In genomic region chr1:147712605-147713004, GRCh38 we compare ENCODE assay signal across 35 cellular contexts. TPM values are rescaled to one million over a fixed set of nuclear protein-coding genes. Genes with fewer than 3 reads are reported as not detected.
DNase-seq lines count a peak whose midpoint lies in the region; ATAC-seq and TF ChIP-seq lines count a peak whose summit lies in the region.
"Had no signal": no experiment of that assay in that cellular context is flagged by ENCODE, and none has a peak within 500 bp of the region (broad histone marks: within the 10 kb centered on the region; RNA-seq: fewer than 3 reads in every experiment).

No MANE protein-coding gene starts in this region.

- intact Hi-C loops in PC-3 (cut with micrococcal nuclease) = loop anchor here (10.0 kb wide), 1 partner anchor 198 kb away; no protein-coding TSS in a partner anchor

- peak; percentile 64 for DNase-seq in COLO829 (ENCODE audit: low spot score)
- no peak for DNase-seq in PC-3
- DNase-seq in foreskin melanocyte = peak; percentile 73
- DNase-seq in effector memory CD4-positive, alpha-beta T cell = no peak
- DNase-seq in NCI-H446 (lab: John Stamatoyannopoulos, UW) = no peak
- no peak for DNase-seq in hepatic stellate cell (ENCODE audit: low spot score)
- DNase-seq: 8988T; ACHN; AML-193; BE2C; C1 segment of cervical spinal cord; Caco-2; Calu3; CD4-positive, alpha-beta memory T cell; CD4-positive, alpha-beta T cell; CD4-positive, CD25-positive, alpha-beta regulatory T cell; CD8-positive, alpha-beta memory T cell; CD8-positive, alpha-beta T cell; COR-L47; DMS 273 treated with DMSO at 0.1 percent for 48 hours; DMS153; DMS53; DMS79; DMS79 treated with DMSO at 0.1 percent for 48 hours; DND-41; EL had no signal

- no peak overlapping the region for H3K9ac ChIP-seq in PC-3 (ENCODE audit: low read length)
- H3K9ac ChIP-seq: BLaER1; BLaER1 treated with 17β-estradiol and CSF1 and Interleukin-3, amounts not matched to agents 10 nM and 100 nM had no signal

- H3K79me2 ChIP-seq in PC-3 (ENCODE audit: low read length) = no peaks in the 10 kb centered on the region

- no peak for TF ChIP-seq CTCF in PC-3 (conservative IDR thresholded peaks at IDR 0.05; ENCODE audit: low read depth, low read length)

- CTCF ChIA-PET in PC-3 (lab: Charles Lee) = no interaction called here

- H3K4me1 ChIP-seq in PC-3 (ENCODE audit: insufficient read depth, low read length) = peaks cover 25% of the 10 kb centered on the region
- H3K4me1 ChIP-seq in effector memory CD4-positive, alpha-beta T cell (ENCODE audit: control insufficient read depth, insufficient read depth, low read length, poor library complexity, severe bottlenecking) = peaks cover 10% of the 10 kb centered on the region
- H3K4me1 ChIP-seq: A549, BE2C, Caco-2 had no signal

- POLR2A ChIA-PET in PC-3 (lab: Charles Lee; ENCODE audit: unreplicated experiment) = interaction anchor here (0.6 kb wide), 2 partner anchors 9 to 106 kb away, joined by 3 read pairs; no protein-coding TSS in a partner anchor

- H3K27ac ChIP-seq in PC-3 (ENCODE audit: low read length) = no peak overlapping the region
- no peak overlapping the region for H3K27ac ChIP-seq in effector memory CD4-positive, alpha-beta T cell (ENCODE audit: insufficient read depth, low read length, poor library complexity, severe bottlenecking)
- H3K27ac ChIP-seq: 22Rv1; A549; BLaER1; BLaER1 treated with 17β-estradiol and CSF1 and Interleukin-3, amounts not matched to agents 10 nM and 100 nM; C4-2B had no signal

- no peak for ATAC-seq in PC-3
- ATAC-seq: A549; CD8-positive, alpha-beta T cell had no signal

- peak overlapping the region; percentile 9; the same call in 1 of the 2 replicates for H2AFZ ChIP-seq in PC-3 (ENCODE audit: low read length)

- H3K4me3 ChIP-seq in PC-3 (ENCODE audit: low read length) = no peak overlapping the region
- H3K4me3 ChIP-seq in effector memory CD4-positive, alpha-beta T cell (ENCODE audit: insufficient read depth, low read depth, low read length, poor library complexity, severe bottlenecking) = no peak overlapping the region
- H3K4me3 ChIP-seq: A549; BLaER1; BLaER1 treated with 17β-estradiol and CSF1 and Interleukin-3, amounts not matched to agents 10 nM and 100 nM had no signal

- no peaks in the 10 kb centered on the region for H3K27me3 ChIP-seq in PC-3 (ENCODE audit: low read length)
- H3K27me3 ChIP-seq in effector memory CD4-positive, alpha-beta T cell (replicated peaks; ENCODE audit: control insufficient read depth, insufficient read depth, low read length, poor library complexity, severe bottlenecking) = no peaks in the 10 kb centered on the region
- H3K27me3 ChIP-seq: BLaER1; BLaER1 treated with 17β-estradiol and CSF1 and Interleukin-3, amounts not matched to agents 10 nM and 100 nM had no signal

- no TSS peak for BruUV-seq in PC-3 (replicated peaks; lab: Mats Ljungman, UMichigan)

- H3F3A ChIP-seq in PC-3 (ENCODE audit: low read length, unreplicated experiment) = peaks cover 8% of the 10 kb centered on the region

- no peaks in the 10 kb centered on the region for H3K9me2 ChIP-seq in PC-3 (replicated peaks; ENCODE audit: low read length)

- H3K4me2 ChIP-seq in PC-3 (ENCODE audit: low read length) = no peak overlapping the region
- H3K4me2 ChIP-seq: A549; BLaER1; BLaER1 treated with 17β-estradiol and CSF1 and Interleukin-3, amounts not matched to agents 10 nM and 100 nM had no signal

- H4K20me1 ChIP-seq in PC-3 (ENCODE audit: low read length) = no peaks in the 10 kb centered on the region
- H4K20me1 ChIP-seq: BLaER1; BLaER1 treated with 17β-estradiol and CSF1 and Interleukin-3, amounts not matched to agents 10 nM and 100 nM had no signal

- H3K9me3 ChIP-seq in PC-3 (ENCODE audit: low read length) = no peaks in the 10 kb centered on the region
- H3K9me3 ChIP-seq in effector memory CD4-positive, alpha-beta T cell (ENCODE audit: control insufficient read depth, low read length) = no peaks in the 10 kb centered on the region
- H3K9me3 ChIP-seq: A549, BE2C, BLaER1, Caco-2 had no signal

- H3K36me3 ChIP-seq in PC-3 (ENCODE audit: low read depth, low read length) = no peaks in the 10 kb centered on the region
- H3K36me3 ChIP-seq in effector memory CD4-positive, alpha-beta T cell (ENCODE audit: control insufficient read depth, insufficient read depth, low read length) = no peaks in the 10 kb centered on the region
- H3K36me3 ChIP-seq: BE2C; BLaER1; BLaER1 treated with 17β-estradiol and CSF1 and Interleukin-3, amounts not matched to agents 10 nM and 100 nM had no signal

RNA-seq across cellular contexts. Expression of gene ACP6, which starts 42.3 kb away (rescaled TPM):
- total RNA-seq in PC-3 (2014; rRNA removed) = 51.2 and 58.2 TPM in 2 replicates

RNA-seq across cellular contexts. Expression of gene GJA5, which starts 47.8 kb away (rescaled TPM):
- total RNA-seq in PC-3 (2014; rRNA removed) = 1.1 and 2.0 TPM in 2 replicates
- total RNA-seq: A172; A673; B cell; Calu3; CD4-positive, alpha-beta memory T cell; CD4-positive, alpha-beta T cell; CD4-positive, CD25-positive, alpha-beta regulatory T cell; CD8-positive, alpha-beta memory T cell; CD8-positive, alpha-beta T cell; Daoy had no signal

Comparison
In these comparisons a context has a peak if more than half of its experiments do, and no peak if none do; other contexts are left out.
1. DNase-seq: peak in COLO829 (single experiment) and foreskin melanocyte (single experiment); none in PC-3 (single experiment), effector memory CD4-positive, alpha-beta T cell (0 of 3), NCI-H446 (0 of 2) and hepatic stellate cell (single experiment).